1 cellular context compared by ENCODE assay signal in the genomic region with DNA sequence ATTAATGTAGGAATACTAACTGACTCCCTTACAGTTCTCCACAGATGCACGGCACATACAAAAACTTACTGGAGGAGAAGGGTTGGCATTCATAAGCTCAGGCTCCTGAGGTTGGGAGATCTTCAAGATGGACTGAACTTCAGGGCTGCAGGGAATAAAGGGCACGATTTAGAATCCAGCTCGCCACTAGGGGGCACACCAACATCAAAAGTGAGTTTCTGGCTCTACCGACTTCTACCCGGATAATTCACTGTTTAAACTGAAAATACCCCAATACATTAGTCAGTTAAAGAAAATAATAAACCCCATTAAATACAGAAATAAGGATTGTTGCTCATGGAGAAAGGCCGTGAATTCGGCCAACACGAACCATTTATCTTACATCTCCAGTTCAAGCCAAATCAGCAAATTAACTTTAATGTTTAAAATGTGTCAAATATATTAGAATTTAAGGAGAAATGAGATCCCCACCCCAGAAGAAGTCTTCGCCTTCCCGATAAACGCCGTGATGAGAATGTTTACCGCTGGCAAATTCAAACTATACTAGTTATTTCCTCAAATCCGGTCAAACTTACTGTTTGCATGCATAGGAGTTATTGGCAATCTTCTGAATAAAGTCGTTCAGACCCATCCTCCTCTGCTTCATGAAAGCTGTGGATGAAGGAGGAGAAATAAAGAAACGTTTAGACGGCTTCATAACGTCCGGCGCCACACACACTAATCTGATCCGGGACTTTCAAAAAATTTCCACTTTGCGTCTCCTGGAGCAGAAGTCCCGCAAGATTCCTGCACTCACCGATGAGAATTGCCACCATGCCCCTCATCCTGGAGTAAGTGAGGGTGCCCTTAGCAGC.
TF ChIP-seq lines count a peak whose summit lies in the region.

No MANE protein-coding gene starts in this region.

TF ChIP-seq in HCT116, 20 proteins besides CTCF, POLR2A, EP300 and RAD21 (continued from another document):
- TF ChIP-seq, protein P1, sequence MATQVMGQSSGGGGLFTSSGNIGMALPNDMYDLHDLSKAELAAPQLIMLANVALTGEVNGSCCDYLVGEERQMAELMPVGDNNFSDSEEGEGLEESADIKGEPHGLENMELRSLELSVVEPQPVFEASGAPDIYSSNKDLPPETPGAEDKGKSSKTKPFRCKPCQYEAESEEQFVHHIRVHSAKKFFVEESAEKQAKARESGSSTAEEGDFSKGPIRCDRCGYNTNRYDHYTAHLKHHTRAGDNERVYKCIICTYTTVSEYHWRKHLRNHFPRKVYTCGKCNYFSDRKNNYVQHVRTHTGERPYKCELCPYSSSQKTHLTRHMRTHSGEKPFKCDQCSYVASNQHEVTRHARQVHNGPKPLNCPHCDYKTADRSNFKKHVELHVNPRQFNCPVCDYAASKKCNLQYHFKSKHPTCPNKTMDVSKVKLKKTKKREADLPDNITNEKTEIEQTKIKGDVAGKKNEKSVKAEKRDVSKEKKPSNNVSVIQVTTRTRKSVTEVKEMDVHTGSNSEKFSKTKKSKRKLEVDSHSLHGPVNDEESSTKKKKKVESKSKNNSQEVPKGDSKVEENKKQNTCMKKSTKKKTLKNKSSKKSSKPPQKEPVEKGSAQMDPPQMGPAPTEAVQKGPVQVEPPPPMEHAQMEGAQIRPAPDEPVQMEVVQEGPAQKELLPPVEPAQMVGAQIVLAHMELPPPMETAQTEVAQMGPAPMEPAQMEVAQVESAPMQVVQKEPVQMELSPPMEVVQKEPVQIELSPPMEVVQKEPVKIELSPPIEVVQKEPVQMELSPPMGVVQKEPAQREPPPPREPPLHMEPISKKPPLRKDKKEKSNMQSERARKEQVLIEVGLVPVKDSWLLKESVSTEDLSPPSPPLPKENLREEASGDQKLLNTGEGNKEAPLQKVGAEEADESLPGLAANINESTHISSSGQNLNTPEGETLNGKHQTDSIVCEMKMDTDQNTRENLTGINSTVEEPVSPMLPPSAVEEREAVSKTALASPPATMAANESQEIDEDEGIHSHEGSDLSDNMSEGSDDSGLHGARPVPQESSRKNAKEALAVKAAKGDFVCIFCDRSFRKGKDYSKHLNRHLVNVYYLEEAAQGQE (IDR thresholded peaks at IDR 0.05; ENCODE audit: low read depth): no peak
- no peak; the same call in 1 of the 2 replicates for TF ChIP-seq CBX3 (IDR thresholded peaks at IDR 0.05; ENCODE audit: low read depth)
- TF ChIP-seq CEBPB (IDR thresholded peaks at IDR 0.05; ENCODE audit: low read depth): no peak; the same call in 1 of the 2 replicates
- TF ChIP-seq, protein P2, sequence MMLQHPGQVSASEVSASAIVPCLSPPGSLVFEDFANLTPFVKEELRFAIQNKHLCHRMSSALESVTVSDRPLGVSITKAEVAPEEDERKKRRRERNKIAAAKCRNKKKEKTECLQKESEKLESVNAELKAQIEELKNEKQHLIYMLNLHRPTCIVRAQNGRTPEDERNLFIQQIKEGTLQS (IDR thresholded peaks at IDR 0.05): no peak
- TF ChIP-seq EZH2phosphoT487 (IDR thresholded peaks at IDR 0.05; ENCODE audit: borderline replicate concordance): no peak
- no peak for TF ChIP-seq SRF (IDR thresholded peaks at IDR 0.05; ENCODE audit: low read depth)
- TF ChIP-seq ZFX (IDR thresholded peaks at IDR 0.05): no peak
- TF ChIP-seq TCF7L2 (IDR thresholded peaks at IDR 0.05; ENCODE audit: borderline replicate concordance, extremely low read depth, insufficient read depth, insufficient read length): no peak
- TF ChIP-seq POLR2AphosphoS5 (IDR thresholded peaks at IDR 0.05; ENCODE audit: low read depth, low read length): no peak
